16 cellular contexts compared by ENCODE assay signal in the genomic region with DNA sequence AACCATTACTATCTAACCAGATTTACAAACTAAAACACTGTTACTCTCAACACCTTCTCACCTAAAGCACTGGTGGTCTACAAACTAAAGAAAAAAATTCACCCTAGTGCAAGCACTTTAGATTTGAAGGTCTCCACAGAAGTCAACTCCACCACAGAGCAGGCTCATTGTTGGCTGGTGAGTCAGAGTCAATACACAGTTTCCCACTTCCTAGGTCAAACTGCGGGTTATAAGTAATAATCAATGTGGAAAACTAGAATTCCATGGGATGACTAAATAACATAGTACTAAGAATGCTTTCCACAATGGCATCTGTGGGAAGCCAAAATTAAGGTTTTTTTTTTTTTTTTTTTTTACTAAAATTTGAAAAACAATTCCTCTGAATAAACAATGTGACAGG.
DNase-seq lines count a peak whose midpoint lies in the region; ATAC-seq and TF ChIP-seq lines count a peak whose summit lies in the region.
"Had no signal": no experiment of that assay in that cellular context is flagged by ENCODE, and none has a peak within 500 bp of the region (broad histone marks: within the 10 kb centered on the region; RNA-seq: fewer than 3 reads in every experiment).

No MANE protein-coding gene starts in this region.

- H3K36me3 ChIP-seq in RWPE2 (ENCODE audit: low read depth): peaks cover 8% of the 10 kb centered on the region; the same call in 1 of the 2 replicates
- H3K36me3 ChIP-seq in CD4-positive, alpha-beta memory T cell (ENCODE audit: insufficient read depth, low read length): no peaks in the 10 kb centered on the region
- H3K36me3 ChIP-seq: heart left ventricle had no signal

- no peaks in the 10 kb centered on the region for H3K36me3 Mint-ChIP-seq in CD4-positive, alpha-beta memory T cell
- H3K36me3 Mint-ChIP-seq: CD8-positive, alpha-beta T cell; memory B cell; stimulated activated naive B cell treated with anti-CD40 and anti-IgM and Interleukin-4, amounts not matched to agents 10 μg/mL and 1 μg/mL and 100 μg/mL, for 72 hours had no signal

- H3K9me3 Mint-ChIP-seq in CD4-positive, alpha-beta memory T cell: peaks cover 0 to 10% (median 3%) of the 10 kb centered on the region in 8 donors
- H3K9me3 Mint-ChIP-seq: stimulated activated naive B cell treated with anti-CD40 and anti-IgM and Interleukin-4, amounts not matched to agents 10 μg/mL and 1 μg/mL and 100 μg/mL, for 72 hours had no signal

- POLR2A ChIA-PET in CD4-positive, alpha-beta memory T cell (lab: Charles Lee; ENCODE audit: partially characterized antibody): no interaction called here

- no peak for TF ChIP-seq CTCF in RWPE2 (IDR thresholded peaks at IDR 0.05; ENCODE audit: poor library complexity, severe bottlenecking)

- H3K4me1 Mint-ChIP-seq in CD4-positive, alpha-beta memory T cell: no peaks in the 10 kb centered on the region
- H3K4me1 Mint-ChIP-seq: memory B cell; stimulated activated naive B cell treated with anti-CD40 and anti-IgM and Interleukin-4, amounts not matched to agents 10 μg/mL and 1 μg/mL and 100 μg/mL, for 72 hours had no signal

- H3K4me3 ChIP-seq in RWPE2 (ENCODE audit: severe bottlenecking): no peak overlapping the region
- no peak overlapping the region for H3K4me3 ChIP-seq in CD4-positive, alpha-beta memory T cell (ENCODE audit: low read length in 2 of 2)
- H3K4me3 ChIP-seq: heart left ventricle had no signal

- no peaks in the 10 kb centered on the region for H3K9me3 ChIP-seq in RWPE2 (ENCODE audit: severe bottlenecking)
- H3K9me3 ChIP-seq in CD4-positive, alpha-beta memory T cell (ENCODE audit: control insufficient read depth in 1 of 2, low read length in 2 of 2): no peaks in the 10 kb centered on the region
- H3K9me3 ChIP-seq: heart left ventricle had no signal

- intact Hi-C loops in CD4-positive, alpha-beta memory T cell (cut with micrococcal nuclease): no loop called here
- intact Hi-C loops in Right ventricle myocardium inferior (cut with DNase I): loop anchor here (10.0 kb wide), 1 partner anchor 185 kb away; no protein-coding TSS in a partner anchor

- H3K27me3 ChIP-seq in RWPE2 (ENCODE audit: insufficient read depth, poor library complexity, severe bottlenecking): no peaks in the 10 kb centered on the region
- H3K27me3 ChIP-seq in CD4-positive, alpha-beta memory T cell (ENCODE audit: insufficient read depth, low read length): no peaks in the 10 kb centered on the region
- H3K27me3 ChIP-seq: heart left ventricle had no signal

- H3K4me3 Mint-ChIP-seq in CD4-positive, alpha-beta memory T cell: no peak overlapping the region
- H3K4me3 Mint-ChIP-seq: CD8-positive, alpha-beta T cell; memory B cell; stimulated activated naive B cell treated with anti-CD40 and anti-IgM and Interleukin-4, amounts not matched to agents 10 μg/mL and 1 μg/mL and 100 μg/mL, for 72 hours had no signal

- H3K27ac Mint-ChIP-seq in CD4-positive, alpha-beta memory T cell: no peak overlapping the region
- H3K27ac Mint-ChIP-seq: CD8-positive, alpha-beta T cell; memory B cell; stimulated activated naive B cell treated with anti-CD40 and anti-IgM and Interleukin-4, amounts not matched to agents 10 μg/mL and 1 μg/mL and 100 μg/mL, for 72 hours had no signal

- DNase-seq in GM03348 (ENCODE audit: low spot score): peak; percentile 56
- DNase-seq in RWPE2 (ENCODE audit: low spot score): peak; percentile 63
- peak; percentile 96 for DNase-seq in fibroblast of peridontal ligament (ENCODE audit: extremely low read depth)
- DNase-seq in renal cortical epithelial cell (ENCODE audit: low read depth): peak; percentile 96
- no peak for DNase-seq in stimulated activated naive CD4-positive, alpha-beta T cell (lab: John Stamatoyannopoulos, UW)
- DNase-seq in CD4-positive, alpha-beta memory T cell: no peak
- DNase-seq in Right ventricle myocardium inferior (ENCODE audit: missing footprints): no peak
- DNase-seq: activated CD4-positive, alpha-beta T cell treated with anti-CD3 and anti-CD28 coated beads, Interleukin-2, amount 50 U/mL, for 48 hours; CD8-positive, alpha-beta T cell; heart left ventricle; NCI-H2081; stimulated activated CD4-positive, alpha-beta T cell treated with anti-CD3 and anti-CD28 coated beads, Interleukin-2, amount 100 ng/mL, for 48 hours; stimulated activated naive B cell treated with anti-CD40 and anti-IgM and Interleukin-4, amounts not matched to agents 10 μg/mL and 1 μg/mL and 100 μg/mL, for 72 hours; T1000 had no signal

- CTCF ChIA-PET in CD4-positive, alpha-beta memory T cell (lab: Charles Lee; ENCODE audit: partially characterized antibody): interaction anchor here (0.7 kb wide), 1 partner anchor 42 kb away, joined by 3 read pairs; no protein-coding TSS in a partner anchor

- H3K27me3 Mint-ChIP-seq in CD4-positive, alpha-beta memory T cell: no peaks in the 10 kb centered on the region
- H3K27me3 Mint-ChIP-seq: memory B cell; stimulated activated naive B cell treated with anti-CD40 and anti-IgM and Interleukin-4, amounts not matched to agents 10 μg/mL and 1 μg/mL and 100 μg/mL, for 72 hours had no signal

- H3K4me1 ChIP-seq in RWPE2 (ENCODE audit: insufficient read depth, poor library complexity, severe bottlenecking): peaks cover 90% of the 10 kb centered on the region
- H3K4me1 ChIP-seq in CD4-positive, alpha-beta memory T cell (ENCODE audit: insufficient read depth, low read length): no peaks in the 10 kb centered on the region

- peak overlapping the region; percentile 98 for H3K27ac ChIP-seq in RWPE2 (ENCODE audit: poor library complexity, severe bottlenecking)
- no peak overlapping the region for H3K27ac ChIP-seq in CD4-positive, alpha-beta memory T cell (ENCODE audit: low read depth, low read length)
- H3K27ac ChIP-seq: heart left ventricle had no signal

- ATAC-seq in RWPE2 (ENCODE audit: low read depth) (peak; percentile 67), HG02973 (IDR thresholded peaks at IDR 0.05; ENCODE audit: unreplicated experiment) (no peak), Right ventricle myocardium inferior (no peak)
- ATAC-seq: CD8-positive, alpha-beta T cell; heart left ventricle had no signal

Comparison
In these comparisons a context has a peak if more than half of its experiments do, and no peak if none do; other contexts are left out.
1. DNase-seq: peak in GM03348 (single experiment), RWPE2 (single experiment), fibroblast of peridontal ligament (single experiment) and renal cortical epithelial cell (single experiment); none in stimulated activated naive CD4-positive, alpha-beta T cell (0 of 6), CD4-positive, alpha-beta memory T cell (0 of 5) and Right ventricle myocardium inferior (single experiment).